ENCODE assay signal across 10 cellular contexts in genomic region chr12:53575502-53576264, GRCh38. TPM values are rescaled to one million over a fixed set of nuclear protein-coding genes. Genes with fewer than 3 reads are reported as not detected.
DNase-seq lines count a peak whose midpoint lies in the region; ATAC-seq and TF ChIP-seq lines count a peak whose summit lies in the region.
"Had no signal": no experiment of that assay in that cellular context is flagged by ENCODE, and none has a peak within 500 bp of the region (broad histone marks: within the 10 kb centered on the region; RNA-seq: fewer than 3 reads in every experiment).

No MANE protein-coding gene starts in this region.

- DNase-seq in GM23248, result peak; percentile 91
- DNase-seq in NOMO-1 treated with DMSO at 0.1 percent for 48 hours (lab: John Stamatoyannopoulos, UW; ENCODE audit: unreplicated experiment), result peak; percentile 74
- peak; percentile 38 for DNase-seq in colonic mucosa
- no peak for DNase-seq in NCI-H82 treated with DMSO at 0.1 percent for 48 hours (lab: John Stamatoyannopoulos, UW; ENCODE audit: unreplicated experiment)
- DNase-seq: activated naive CD4-positive, alpha-beta T cell treated with anti-CD3 and anti-CD28 coated beads, Interleukin-2, amount 10 ng/mL, durations not matched to agents 7 days and 5 days; glutamatergic neuron had no signal

- H3K4me3 ChIP-seq in GM23248 (no peak overlapping the region), colonic mucosa (no peak overlapping the region), neutrophil (ENCODE audit: low read depth in 1 of 2, low read length in 1 of 2) (no peak overlapping the region)

- no peak overlapping the region for H2AFZ ChIP-seq in GM23248

- H3K4me2 ChIP-seq in GM23248 (ENCODE audit: unreplicated experiment), result peak overlapping the region; percentile 41

- H3K79me2 ChIP-seq in GM23248 (ENCODE audit: insufficient read depth), result peaks cover 91% of the 10 kb centered on the region

- H3K9me3 ChIP-seq in GM23248 (ENCODE audit: low read depth) (no peaks in the 10 kb centered on the region), colonic mucosa (no peaks in the 10 kb centered on the region), neutrophil (no peaks in the 10 kb centered on the region)

- WGBS in GM23248 (ENCODE audit: low coverage in 1 of 2, low lambda C conversion rate in 2 of 2, missing lambda C conversion rate in 2 of 2), 2 experiments, result 37 to 41% methylated on average over 3 of the region's 3 CpGs

- in situ Hi-C loops in GM23248 (cut with MboI), result no loop called here

- H3K9me2 ChIP-seq in GM23248 (ENCODE audit: insufficient read depth), result no peaks in the 10 kb centered on the region

- H3K27me3 ChIP-seq in GM23248 (replicated peaks; ENCODE audit: insufficient read depth) (no peaks in the 10 kb centered on the region), colonic mucosa (no peaks in the 10 kb centered on the region), neutrophil (no peaks in the 10 kb centered on the region)

- peak overlapping the region; percentile 57 for H3K27ac ChIP-seq in GM23248
- H3K27ac ChIP-seq in colonic mucosa, result peak overlapping the region; percentile 23
- H3K27ac ChIP-seq in neutrophil, result peak overlapping the region; percentile 70

- intact Hi-C loops in colonic mucosa (cut with DNase I), result no loop called here

- H3K36me3 ChIP-seq in GM23248 (ENCODE audit: low read depth), result no peaks in the 10 kb centered on the region
- H3K36me3 ChIP-seq in colonic mucosa, result no peaks in the 10 kb centered on the region
- peaks cover 4% of the 10 kb centered on the region for H3K36me3 ChIP-seq in neutrophil

- H4K20me1 ChIP-seq in GM23248 (ENCODE audit: insufficient read depth), result no peaks in the 10 kb centered on the region; the same call in 1 of the 2 replicates

- H3F3A ChIP-seq in GM23248 (ENCODE audit: insufficient read depth), result peaks cover 26% of the 10 kb centered on the region

- TF ChIP-seq CTCF in colonic mucosa (IDR thresholded peaks at IDR 0.05) (no peak), neutrophil (IDR thresholded peaks at IDR 0.05) (no peak)

- H3K4me1 ChIP-seq in GM23248 (ENCODE audit: insufficient read depth), result peaks cover 23% of the 10 kb centered on the region
- no peaks in the 10 kb centered on the region for H3K4me1 ChIP-seq in colonic mucosa
- H3K4me1 ChIP-seq in neutrophil (ENCODE audit: control insufficient read depth in 1 of 2, insufficient read depth in 1 of 2, low read depth in 1 of 2, low read length in 1 of 2), result peaks cover 17 to 19% of the 10 kb centered on the region in 2 experiments

- ATAC-seq in GM19328 (IDR thresholded peaks at IDR 0.05; ENCODE audit: unreplicated experiment) (no peak), HG02623 (IDR thresholded peaks at IDR 0.05; ENCODE audit: unreplicated experiment) (no peak), HG03520 (IDR thresholded peaks at IDR 0.05; ENCODE audit: unreplicated experiment) (no peak)

- no peak overlapping the region for H3K9ac ChIP-seq in GM23248
- H3K9ac ChIP-seq in colonic mucosa (ENCODE audit: low read depth in 2 of 2, low read length in 2 of 2), result no peak overlapping the region

RNA-seq across cellular contexts. Expression of gene ATF7, which starts 50.5 kb away (rescaled TPM):
- 10.5 and 12.8 TPM in 2 replicates for total RNA-seq in GM23248 (2014; rRNA removed; shearing (Covaris generic))
- 21.5 and 24.3 TPM in 2 replicates for polyA plus RNA-seq in GM23248 (2016; fragmentation: Nextera tagmentation; extraction: Ambion mirVana)
- total RNA-seq in colonic mucosa, result 10 to 100 TPM; 31.1 to 38.5 TPM
